Comparison of ENCODE assay signal across 8 cellular contexts in the genomic region with DNA sequence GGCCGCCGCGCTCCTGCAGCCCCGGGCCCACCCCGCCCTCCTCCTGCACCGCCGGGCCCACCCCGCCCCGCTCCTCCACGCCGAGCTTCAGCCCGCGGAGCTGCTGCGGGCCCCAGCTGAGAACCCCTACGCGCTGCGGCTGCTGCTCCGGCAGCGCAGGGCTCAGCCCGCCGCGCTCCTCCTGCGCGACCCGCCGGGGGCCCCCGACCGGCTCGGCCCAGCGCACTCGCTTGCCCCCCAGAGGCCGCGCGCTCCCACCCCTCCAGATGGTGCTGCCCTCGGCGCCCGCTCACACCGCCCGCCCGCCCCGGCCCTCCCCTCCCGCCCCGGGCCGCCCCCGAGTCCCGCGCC. TPM values are rescaled to one million over a fixed set of nuclear protein-coding genes. Genes with fewer than 3 reads are reported as not detected.
DNase-seq lines count a peak whose midpoint lies in the region; ATAC-seq and TF ChIP-seq lines count a peak whose summit lies in the region.

No MANE protein-coding gene starts in this region.

- no peak for TF ChIP-seq POLR2A in thyroid gland (IDR thresholded peaks at IDR 0.05)

- no peaks in the 10 kb centered on the region for H3K9me3 ChIP-seq in CD4-positive, CD25-positive, alpha-beta regulatory T cell (ENCODE audit: control insufficient read depth in 2 of 2, low read length in 2 of 2)
- H3K9me3 ChIP-seq in ascending aorta (no peaks in the 10 kb centered on the region), lung (ENCODE audit: control insufficient read depth in 2 of 2, insufficient read depth in 1 of 2, low read length in 1 of 2) (no peaks in the 10 kb centered on the region), thyroid gland (no peaks in the 10 kb centered on the region)
- no peaks in the 10 kb centered on the region for H3K9me3 ChIP-seq in CD4-positive, alpha-beta memory T cell (ENCODE audit: control insufficient read depth in 1 of 2, low read length in 2 of 2)

- H3K4me1 Mint-ChIP-seq in CD4-positive, CD25-positive, alpha-beta regulatory T cell = peaks cover 16 to 49% (median 30%) of the 10 kb centered on the region in 4 donors
- peaks cover 26 to 48% (median 35%) of the 10 kb centered on the region in 4 donors for H3K4me1 Mint-ChIP-seq in CD4-positive, alpha-beta memory T cell

- H3K36me3 Mint-ChIP-seq in CD4-positive, CD25-positive, alpha-beta regulatory T cell = no peaks in the 10 kb centered on the region
- H3K36me3 Mint-ChIP-seq in CD4-positive, alpha-beta memory T cell = peaks cover 0 to 8% of the 10 kb centered on the region in 2 donors

- peak overlapping the region in 1 of 4 donors; percentile 43 for H3K4me3 Mint-ChIP-seq in CD4-positive, CD25-positive, alpha-beta regulatory T cell
- peak overlapping the region in 1 of 8 donors; percentile 89 for H3K4me3 Mint-ChIP-seq in CD4-positive, alpha-beta memory T cell

- intact Hi-C loops in ascending aorta (cut with DNase I) (loop anchor here (1.0 kb wide), 1 partner anchor 12 kb away; no protein-coding TSS in a partner anchor), thyroid gland (cut with DNase I) (loop anchor here (2.0 kb wide), 1 partner anchor 14 kb away; no protein-coding TSS in a partner anchor)
- intact Hi-C loops in CD4-positive, alpha-beta memory T cell (cut with micrococcal nuclease) = loop anchor here (2.0 kb wide), 1 partner anchor 366 kb away; a partner anchor contains a TSS

- no peak for TF ChIP-seq CTCF in ascending aorta (IDR thresholded peaks at IDR 0.05)
- TF ChIP-seq CTCF in lung (IDR thresholded peaks at IDR 0.05; ENCODE audit: control extremely low read depth, extremely low read depth) = no peak
- TF ChIP-seq CTCF in thyroid gland (IDR thresholded peaks at IDR 0.05) = no peak

- H3K27me3 ChIP-seq in CD4-positive, CD25-positive, alpha-beta regulatory T cell (ENCODE audit: control insufficient read depth, insufficient read depth, low read length) = no peaks in the 10 kb centered on the region
- H3K27me3 ChIP-seq in ascending aorta (no peaks in the 10 kb centered on the region), lung (ENCODE audit: control insufficient read depth, insufficient read depth) (no peaks in the 10 kb centered on the region), thyroid gland (no peaks in the 10 kb centered on the region)
- H3K27me3 ChIP-seq in CD4-positive, alpha-beta memory T cell (ENCODE audit: insufficient read depth, low read length) = no peaks in the 10 kb centered on the region

- H3K27ac Mint-ChIP-seq in CD4-positive, CD25-positive, alpha-beta regulatory T cell = no peak overlapping the region
- no peak overlapping the region for H3K27ac Mint-ChIP-seq in CD4-positive, alpha-beta memory T cell

- no peak for DNase-seq in CD4-positive, CD25-positive, alpha-beta regulatory T cell
- DNase-seq in ascending aorta (ENCODE audit: low spot score in 2 of 2) (no peak), lung (ENCODE audit: low spot score) (no peak), occipital lobe (lab: John Stamatoyannopoulos, UW) (no peak), thyroid gland (no peak)
- DNase-seq in CD4-positive, alpha-beta memory T cell = no peak

- POLR2A ChIA-PET in CD4-positive, alpha-beta memory T cell (lab: Charles Lee; ENCODE audit: partially characterized antibody) = interaction anchor here (1.0 to 6.0 kb wide), 4 partner anchors 8 to 638 kb away, joined by 4 to 245 read pairs (median 16); a partner anchor contains a TSS

- CTCF ChIA-PET in CD4-positive, alpha-beta memory T cell (lab: Charles Lee; ENCODE audit: partially characterized antibody) = interaction anchor here (15.9 kb wide), 1 partner anchor 13 kb away, joined by 479 read pairs; no protein-coding TSS in a partner anchor

- peak in 1 of 2 donors; percentile 24 for ATAC-seq in CD4-positive, CD25-positive, alpha-beta regulatory T cell (ENCODE audit: low read depth in 2 of 2)
- peak; percentile 10 for ATAC-seq in GM19452 (IDR thresholded peaks at IDR 0.05; ENCODE audit: unreplicated experiment)
- peak; percentile 26 for ATAC-seq in HG03521 (IDR thresholded peaks at IDR 0.05; ENCODE audit: unreplicated experiment)
- no peak for ATAC-seq in lung (ENCODE audit: insufficient read depth, low FRiP score)

- H3K36me3 ChIP-seq in CD4-positive, CD25-positive, alpha-beta regulatory T cell (ENCODE audit: control insufficient read depth, insufficient read depth, low read length) = no peaks in the 10 kb centered on the region
- no peaks in the 10 kb centered on the region for H3K36me3 ChIP-seq in ascending aorta
- no peaks in the 10 kb centered on the region for H3K36me3 ChIP-seq in lung (ENCODE audit: control insufficient read depth in 2 of 2, insufficient read depth in 2 of 2, low read length in 2 of 2)
- H3K36me3 ChIP-seq in CD4-positive, alpha-beta memory T cell (ENCODE audit: insufficient read depth, low read length) = no peaks in the 10 kb centered on the region
- H3K36me3 ChIP-seq in thyroid gland = no peaks in the 10 kb centered on the region

- H3K4me1 ChIP-seq in CD4-positive, CD25-positive, alpha-beta regulatory T cell (ENCODE audit: control insufficient read depth, insufficient read depth, low read length, poor library complexity, severe bottlenecking) = peaks cover 39% of the 10 kb centered on the region
- H3K4me1 ChIP-seq in ascending aorta (peaks cover 6 to 15% of the 10 kb centered on the region in 2 donors), lung (ENCODE audit: control insufficient read depth in 2 of 2, insufficient read depth in 2 of 2, low read length in 2 of 2) (peaks cover 0 to 28% of the 10 kb centered on the region in 2 donors), thyroid gland (peaks cover 32 to 33% of the 10 kb centered on the region in 2 donors)
- H3K4me1 ChIP-seq in CD4-positive, alpha-beta memory T cell (ENCODE audit: insufficient read depth, low read length) = peaks cover 46% of the 10 kb centered on the region

- WGBS in lung, 2 donors = 0 to 1% methylated on average over 21 to 46 of the region's 47 CpGs
- WGBS in thyroid gland, 2 donors = no CpG with 5 or more reads among the region's 47 CpGs

- peak overlapping the region; percentile 57 for H3K27ac ChIP-seq in CD4-positive, CD25-positive, alpha-beta regulatory T cell (ENCODE audit: insufficient read depth, low read length, poor library complexity, severe bottlenecking)
- H3K27ac ChIP-seq in ascending aorta (peak overlapping the region in 1 of 2 donors; percentile 70), lung (ENCODE audit: low read depth in 1 of 2, low read length in 1 of 2) (peak overlapping the region in 1 of 2 donors; percentile 35), thyroid gland (no peak overlapping the region)
- no peak overlapping the region for H3K27ac ChIP-seq in CD4-positive, alpha-beta memory T cell (ENCODE audit: low read depth, low read length)

- H3K4me3 ChIP-seq in CD4-positive, CD25-positive, alpha-beta regulatory T cell (ENCODE audit: low read depth, low read length) = no peak overlapping the region
- H3K4me3 ChIP-seq in ascending aorta = peak overlapping the region; percentile 76 to 84
- peak overlapping the region; percentile 63 for H3K4me3 ChIP-seq in lung
- peak overlapping the region in 1 of 2 donors; percentile 81 for H3K4me3 ChIP-seq in CD4-positive, alpha-beta memory T cell (ENCODE audit: low read length in 2 of 2)
- H3K4me3 ChIP-seq in thyroid gland (replicated peaks in 1 of 3) = peak overlapping the region in 1 of 3 donors; percentile 51

- H3K9me3 Mint-ChIP-seq in CD4-positive, CD25-positive, alpha-beta regulatory T cell = no peaks in the 10 kb centered on the region
- no peaks in the 10 kb centered on the region for H3K9me3 Mint-ChIP-seq in CD4-positive, alpha-beta memory T cell

- no peaks in the 10 kb centered on the region for H3K27me3 Mint-ChIP-seq in CD4-positive, CD25-positive, alpha-beta regulatory T cell
- H3K27me3 Mint-ChIP-seq in CD4-positive, alpha-beta memory T cell = no peaks in the 10 kb centered on the region

RNA-seq across cellular contexts. Expression of a gene that starts 0.9 kb away (rescaled TPM):
- total RNA-seq in CD4-positive, CD25-positive, alpha-beta regulatory T cell = 139 TPM
- polyA plus RNA-seq in CD4-positive, CD25-positive, alpha-beta regulatory T cell = 1 to 10 TPM in 3 of 4 donors, under 1 TPM in 1; 0.93 to 2.5 (median 1.7) TPM
- 164 TPM for total RNA-seq in ascending aorta
- total RNA-seq in lung = 10 to 100 TPM; 15.0 to 63.5 TPM
- polyA plus RNA-seq in lung = 10 to 100 TPM; 23.3 to 47.9 TPM
- total RNA-seq in occipital lobe = 10.1 TPM
- total RNA-seq in CD4-positive, alpha-beta memory T cell = 100 to 1,000 TPM; 136 to 164 TPM
- 1 to 10 TPM in 1 of 2 donors, under 1 TPM in 1; 0.18 to 3.4 TPM for polyA plus RNA-seq in CD4-positive, alpha-beta memory T cell
- 10 to 100 TPM; 10.2 to 21.1 (median 12.7) TPM for total RNA-seq in thyroid gland
